In genomic region chr1:3106216-3106615, GRCh38 we compare ENCODE assay signal across 1 cellular context.
TF ChIP-seq lines count a peak whose summit lies in the region.

No MANE protein-coding gene starts in this region.

TF ChIP-seq in H1, 55 proteins besides CTCF, POLR2A, EP300 and RAD21:
- no peak for TF ChIP-seq BRCA1 (IDR thresholded peaks at IDR 0.05; ENCODE audit: low read depth, low read length)
- TF ChIP-seq BCL11A (IDR thresholded peaks at IDR 0.05; ENCODE audit: low read depth in 2 of 2, low read length in 2 of 2): no peak
